In genomic region chr5:68074048-68074632, GRCh38 we compare ENCODE assay signal across 15 cellular contexts.
A peak's percentile ranks its signal among the peaks of the same experiment; 100 is the strongest.
DNase-seq lines count a peak whose midpoint lies in the region; ATAC-seq and TF ChIP-seq lines count a peak whose summit lies in the region.
"Had no signal": no experiment of that assay in that cellular context is flagged by ENCODE, and none has a peak within 500 bp of the region (broad histone marks: within the 10 kb centered on the region; RNA-seq: fewer than 3 reads in every experiment).

No MANE protein-coding gene starts in this region.

- peaks cover 9% of the 10 kb centered on the region for H3K4me1 Mint-ChIP-seq in osteocyte (ENCODE audit: unreplicated experiment)

- no peaks in the 10 kb centered on the region for H3K36me3 Mint-ChIP-seq in osteocyte (ENCODE audit: unreplicated experiment)

- no peaks in the 10 kb centered on the region for H3K79me2 ChIP-seq in HCT116 (ENCODE audit: insufficient read depth, low read length)

- no peak overlapping the region for H3K27ac Mint-ChIP-seq in osteocyte (ENCODE audit: unreplicated experiment)
- H3K27ac Mint-ChIP-seq: activated naive CD8-positive, alpha-beta T cell treated with anti-CD3 and anti-CD28 coated beads, Interleukin-2, amount 50 U/mL, for 24 hours; nephron progenitor cell had no signal

- no peaks in the 10 kb centered on the region for H3K36me3 ChIP-seq in HCT116 (ENCODE audit: control insufficient read depth in 1 of 2, insufficient read depth in 2 of 2, low read length in 2 of 2)
- no peaks in the 10 kb centered on the region for H3K36me3 ChIP-seq in adipocyte (ENCODE audit: control insufficient read depth, insufficient read depth, low read length, severe bottlenecking)
- H3K36me3 ChIP-seq: thoracic aorta had no signal

- no peaks in the 10 kb centered on the region for H3K4me1 ChIP-seq in HCT116 (ENCODE audit: control insufficient read depth in 1 of 2, insufficient read depth in 2 of 2, low read length in 2 of 2)
- H3K4me1 ChIP-seq in adipocyte (ENCODE audit: control insufficient read depth, insufficient read depth, low read length): peaks cover 31% of the 10 kb centered on the region

- no peak overlapping the region for H3K4me3 ChIP-seq in HCT116 (replicated peaks in 1 of 2; ENCODE audit: low read depth in 1 of 2, low read length in 2 of 2)
- H3K4me3 ChIP-seq in adipocyte (ENCODE audit: low read length): peak overlapping the region; percentile 13
- H3K4me3 ChIP-seq: thoracic aorta had no signal

- RAD21 ChIA-PET in HCT116 (lab: Charles Lee; ENCODE audit: low non-redundant PET in 1 of 2, low total read pairs in 2 of 2, uncharacterized antibody in 2 of 2, unreplicated experiment in 2 of 2): no interaction called here

- no peak for TF ChIP-seq CTCF in HCT116 (IDR thresholded peaks at IDR 0.05 in 2 of 3, conservative IDR thresholded peaks at IDR 0.05 in 1 of 3; ENCODE audit: borderline replicate concordance in 1 of 3, insufficient read depth in 1 of 3, low read depth in 2 of 3, low read length in 2 of 3)
- TF ChIP-seq CTCF in osteocyte (IDR thresholded peaks at IDR 0.05): no peak

- H3K9me2 ChIP-seq in HCT116 (ENCODE audit: insufficient read depth): no peaks in the 10 kb centered on the region
- H3K9me2 ChIP-seq: SK-N-SH had no signal

- H3K9me3 ChIP-seq in HCT116 (ENCODE audit: control insufficient read depth in 1 of 2, insufficient read depth in 1 of 2, low read depth in 1 of 2, low read length in 2 of 2) (no peaks in the 10 kb centered on the region), adipocyte (ENCODE audit: control insufficient read depth, low read length) (no peaks in the 10 kb centered on the region)
- H3K9me3 ChIP-seq: SK-N-SH, thoracic aorta had no signal

- H3K27me3 Mint-ChIP-seq in osteocyte (ENCODE audit: unreplicated experiment): peaks cover 5% of the 10 kb centered on the region
- H3K27me3 Mint-ChIP-seq: activated naive CD8-positive, alpha-beta T cell treated with anti-CD3 and anti-CD28 coated beads, Interleukin-2, amount 50 U/mL, for 24 hours had no signal

- BruUV-seq in HCT116 (replicated peaks; lab: Mats Ljungman, UMichigan): no TSS peak

- no peaks in the 10 kb centered on the region for H3K27me3 ChIP-seq in HCT116 (ENCODE audit: insufficient read depth, low read length)
- H3K27me3 ChIP-seq in adipocyte (replicated peaks; ENCODE audit: control insufficient read depth, insufficient read depth, low read length): no peaks in the 10 kb centered on the region

- no peak overlapping the region for H3K4me2 ChIP-seq in HCT116 (ENCODE audit: low read length)
- H3K4me2 ChIP-seq: SK-N-SH had no signal

- H3K4me3 Mint-ChIP-seq in osteocyte (ENCODE audit: unreplicated experiment): no peak overlapping the region
- H3K4me3 Mint-ChIP-seq: activated naive CD8-positive, alpha-beta T cell treated with anti-CD3 and anti-CD28 coated beads, Interleukin-2, amount 50 U/mL, for 24 hours; activated T-cell treated with anti-CD3 and anti-CD28 coated beads, Interleukin-2, amount 50 U/mL, for 4 hours; nephron progenitor cell had no signal

- no peak overlapping the region for H2AFZ ChIP-seq in HCT116 (ENCODE audit: low read depth, low read length, poor library complexity, severe bottlenecking)

- POLR2A ChIA-PET in HCT116 (lab: Charles Lee): no interaction called here

- TF ChIP-seq POLR2A in HCT116 (IDR thresholded peaks at IDR 0.05; ENCODE audit: borderline replicate concordance, extremely low read depth, insufficient read depth, insufficient read length): no peak

- no peak for TF ChIP-seq RAD21 in HCT116 (IDR thresholded peaks at IDR 0.05; ENCODE audit: low read depth)

- ATAC-seq in HCT116 (no peak), HG02852 (IDR thresholded peaks at IDR 0.05; ENCODE audit: unreplicated experiment) (no peak)
- ATAC-seq: activated naive CD8-positive, alpha-beta T cell treated with anti-CD3 and anti-CD28 coated beads, Interleukin-2, amount 50 U/mL, for 24 hours; activated T-cell treated with anti-CD3 and anti-CD28 coated beads, Interleukin-2, amount 50 U/mL, for 4 hours had no signal

- no peak for DNase-seq in HCT116 (ENCODE audit: low read depth, low spot score)
- peak in 2 of 3 experiments; percentile 62 to 91 for DNase-seq in NCI-H1417 (lab: John Stamatoyannopoulos, UW)
- peak; percentile 31 for DNase-seq in adipocyte (ENCODE audit: low read depth)
- peak; percentile 74 for DNase-seq in mucosa of gallbladder (ENCODE audit: low spot score)
- no peak for DNase-seq in glomerular visceral epithelial cell (ENCODE audit: extremely low spot score)
- DNase-seq in osteocyte (ENCODE audit: extremely low spot score, unreplicated experiment): no peak
- DNase-seq: activated CD4-positive, alpha-beta T cell treated with anti-CD3 and anti-CD28 coated beads, Interleukin-2, amount 50 U/mL, for 4 hours; activated naive CD8-positive, alpha-beta T cell treated with anti-CD3 and anti-CD28 coated beads, Interleukin-2, amount 50 U/mL, for 24 hours; activated T-cell treated with anti-CD3 and anti-CD28 coated beads, Interleukin-2, amount 50 U/mL, for 4 hours; MV-4-11; NCI-H2227 treated with DMSO at 0.1 percent for 48 hours; nephron progenitor cell; SK-N-SH had no signal

- H3K27ac ChIP-seq in HCT116 (ENCODE audit: low read depth, low read length): no peak overlapping the region
- H3K27ac ChIP-seq: thoracic aorta had no signal

- H3K9ac ChIP-seq in HCT116 (ENCODE audit: low read length): no peak overlapping the region
- no peak overlapping the region for H3K9ac ChIP-seq in adipocyte (ENCODE audit: low read length)
- H3K9ac ChIP-seq: SK-N-SH had no signal

- H3K9me3 Mint-ChIP-seq in osteocyte (ENCODE audit: unreplicated experiment): no peaks in the 10 kb centered on the region
- H3K9me3 Mint-ChIP-seq: activated naive CD8-positive, alpha-beta T cell treated with anti-CD3 and anti-CD28 coated beads, Interleukin-2, amount 50 U/mL, for 24 hours; activated T-cell treated with anti-CD3 and anti-CD28 coated beads, Interleukin-2, amount 50 U/mL, for 4 hours had no signal

- CTCF ChIA-PET in HCT116 (lab: Charles Lee): interaction anchor here (0.8 kb wide), 1 partner anchor 828 kb away, joined by 3 read pairs; no protein-coding TSS in a partner anchor

- no peaks in the 10 kb centered on the region for H4K20me1 ChIP-seq in HCT116 (ENCODE audit: insufficient read depth)

- intact Hi-C loops in HCT116 (cut with micrococcal nuclease): no loop called here

TF ChIP-seq in HCT116, 20 proteins besides CTCF, POLR2A, EP300 and RAD21:
- TF ChIP-seq CEBPB (IDR thresholded peaks at IDR 0.05; ENCODE audit: low read depth): peak; percentile 76
- TF ChIP-seq SP1 (IDR thresholded peaks at IDR 0.05; ENCODE audit: low read depth): no peak
TF ChIP-seq in HCT116: peak in this region for 1.

Comparison
In these comparisons a context has a peak if more than half of its experiments do, and no peak if none do; other contexts are left out.
1. DNase-seq: peak in NCI-H1417 (2 of 3), adipocyte (single experiment) and mucosa of gallbladder (single experiment); none in HCT116 (single experiment), glomerular visceral epithelial cell (single experiment) and osteocyte (single experiment).